ENCODE assay signal across 21 cellular contexts in the genomic region with DNA sequence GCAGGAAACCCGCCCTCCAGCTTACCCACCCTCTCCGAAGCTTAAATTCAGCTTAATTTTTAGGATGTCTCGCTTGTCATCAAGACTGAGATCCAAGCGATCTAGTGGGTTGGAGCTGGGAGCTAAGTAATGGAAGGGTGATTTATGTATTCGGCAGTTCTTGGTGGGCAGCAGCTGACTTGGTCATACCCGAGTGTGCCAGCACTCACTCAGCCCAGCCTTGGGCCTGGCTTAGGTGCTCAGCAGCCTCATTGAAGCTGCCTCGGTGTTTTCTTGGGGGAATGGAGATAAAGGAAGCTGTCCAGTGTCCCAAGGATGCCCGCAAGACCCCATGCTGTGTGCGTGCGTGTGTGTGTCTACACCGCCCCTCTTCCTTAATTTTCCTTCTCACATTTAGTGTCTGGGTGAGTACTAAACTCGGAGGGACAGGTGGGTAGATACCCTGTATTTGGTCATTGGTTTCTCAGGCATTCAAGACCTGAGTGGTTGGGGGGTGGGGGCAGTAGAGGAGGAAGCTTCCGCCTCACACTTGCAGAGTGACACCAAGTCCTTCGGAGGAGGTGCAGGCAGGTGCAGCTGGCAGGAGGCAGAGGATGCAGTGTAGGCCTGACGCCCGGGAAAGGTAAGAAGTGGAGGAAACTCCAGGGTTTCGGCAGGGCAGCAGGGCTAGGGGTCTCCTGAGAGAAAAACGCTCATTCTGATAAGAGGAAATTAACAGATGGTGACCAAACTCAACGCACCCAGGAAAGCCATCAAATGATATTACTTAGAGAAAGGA.
"Had no signal": no experiment of that assay in that cellular context is flagged by ENCODE, and none has a peak within 500 bp of the region (broad histone marks: within the 10 kb centered on the region; RNA-seq: fewer than 3 reads in every experiment).

No MANE protein-coding gene starts in this region.

- H3K4me3 ChIP-seq: colonic mucosa, left lung, prostate gland, right atrium auricular region, skin epidermis had no signal

- H3K27ac ChIP-seq: brain microvascular endothelial cell, colonic mucosa, left lung, prostate gland, right atrium auricular region, skin epidermis had no signal

- H3K36me3 ChIP-seq: brain microvascular endothelial cell, colonic mucosa, left lung, prostate gland, right atrium auricular region had no signal

- H3K36me3 Mint-ChIP-seq: mesothelial cell of epicardium had no signal

- H3K27ac Mint-ChIP-seq: activated CD4-positive, alpha-beta T cell treated with anti-CD3 and anti-CD28 coated beads, Interleukin-2, amount 10 ng/mL, durations not matched to agents 7 days and 5 days; mesothelial cell of epicardium had no signal

- H3K4me1 ChIP-seq: colonic mucosa, left lung, prostate gland, right atrium auricular region had no signal

- H3K27me3 ChIP-seq: brain microvascular endothelial cell, colonic mucosa, right atrium auricular region had no signal

- H3K4me3 Mint-ChIP-seq: activated CD4-positive, alpha-beta T cell treated with anti-CD3 and anti-CD28 coated beads, Interleukin-2, amount 10 ng/mL, durations not matched to agents 7 days and 5 days; mesothelial cell of epicardium; nephron progenitor cell had no signal

- ATAC-seq: activated CD4-positive, CD25-positive, alpha-beta regulatory T cell treated with anti-CD3 and anti-CD28 coated beads, Interleukin-2, amount 50 U/mL, for 24 hours had no signal

- H3K9me3 ChIP-seq: colonic mucosa, left lung, prostate gland, right atrium auricular region had no signal

- H3K4me1 Mint-ChIP-seq: activated CD4-positive, alpha-beta T cell treated with anti-CD3 and anti-CD28 coated beads, Interleukin-2, amount 10 ng/mL, durations not matched to agents 7 days and 5 days; mesothelial cell of epicardium had no signal

- H3K9me3 Mint-ChIP-seq: activated CD4-positive, alpha-beta T cell treated with anti-CD3 and anti-CD28 coated beads, Interleukin-2, amount 10 ng/mL, durations not matched to agents 7 days and 5 days had no signal

- DNase-seq: activated CD4-positive, alpha-beta T cell treated with anti-CD3 and anti-CD28 coated beads, Interleukin-2, amount 10 ng/mL, durations not matched to agents 7 days and 5 days; activated CD8-positive, alpha-beta T cell treated with anti-CD3 and anti-CD28 coated beads, Interleukin-2, amount 10 ng/mL, durations not matched to agents 7 days and 5 days; activated naive CD4-positive, alpha-beta T cell; aorta; brain microvascular endothelial cell; central memory CD4-positive, alpha-beta T cell; colonic mucosa; foreskin melanocyte; glutamatergic neuron; hippocampal formation; kidney; nephron progenitor cell; stimulated activated CD4-positive, alpha-beta T cell treated with anti-CD3 and anti-CD28 coated beads, Interleukin-4, amount 100 ng/mL, for 1 hour; T-helper 1 cell; T-helper 9 cell had no signal
